1 cellular context compared by ENCODE assay signal in the genomic region with DNA sequence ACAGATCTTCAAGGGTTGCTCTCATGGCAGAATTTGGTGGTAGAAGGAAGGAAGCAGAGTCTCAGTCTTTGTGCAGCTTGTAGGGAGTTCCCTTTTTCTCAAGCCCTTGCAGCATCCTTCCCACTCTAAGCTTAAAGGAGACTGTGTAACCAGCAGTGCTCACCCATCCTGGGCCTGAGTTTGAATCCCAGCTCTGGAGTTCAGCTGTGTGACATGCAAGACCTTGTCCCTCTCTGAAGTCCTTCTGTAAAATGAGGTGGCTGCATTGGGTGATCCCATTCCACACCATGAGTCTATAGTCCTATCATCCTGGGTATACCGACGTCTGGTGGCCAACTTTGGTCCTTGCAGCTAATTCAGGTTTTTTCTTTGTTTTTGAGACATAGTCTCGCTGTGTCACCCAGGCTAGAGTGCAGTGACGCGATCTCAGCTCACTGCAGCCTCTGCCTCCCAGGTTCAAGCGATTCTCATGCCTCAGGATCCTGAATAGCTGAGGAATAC.
A peak's percentile ranks its signal among the peaks of the same experiment; 100 is the strongest.
TF ChIP-seq lines count a peak whose summit lies in the region.

No MANE protein-coding gene starts in this region.

TF ChIP-seq in HepG2, 621 proteins besides CTCF, POLR2A, EP300 and RAD21 (continued from another document and continues in another):
- TF ChIP-seq, protein P1, sequence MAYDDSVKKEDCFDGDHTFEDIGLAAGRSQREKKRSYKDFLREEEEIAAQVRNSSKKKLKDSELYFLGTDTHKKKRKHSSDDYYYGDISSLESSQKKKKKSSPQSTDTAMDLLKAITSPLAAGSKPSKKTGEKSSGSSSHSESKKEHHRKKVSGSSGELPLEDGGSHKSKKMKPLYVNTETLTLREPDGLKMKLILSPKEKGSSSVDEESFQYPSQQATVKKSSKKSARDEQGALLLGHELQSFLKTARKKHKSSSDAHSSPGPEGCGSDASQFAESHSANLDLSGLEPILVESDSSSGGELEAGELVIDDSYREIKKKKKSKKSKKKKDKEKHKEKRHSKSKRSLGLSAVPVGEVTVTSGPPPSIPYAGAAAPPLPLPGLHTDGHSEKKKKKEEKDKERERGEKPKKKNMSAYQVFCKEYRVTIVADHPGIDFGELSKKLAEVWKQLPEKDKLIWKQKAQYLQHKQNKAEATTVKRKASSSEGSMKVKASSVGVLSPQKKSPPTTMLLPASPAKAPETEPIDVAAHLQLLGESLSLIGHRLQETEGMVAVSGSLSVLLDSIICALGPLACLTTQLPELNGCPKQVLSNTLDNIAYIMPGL (CRISPR knock-in tag; IDR thresholded peaks at IDR 0.05; ENCODE audit: borderline replicate concordance in 1 of 2, low read depth in 1 of 2): peak in 1 of 2 experiments; percentile 36; a peak in 1 of 4 replicates
- TF ChIP-seq KDM1A (CRISPR knock-in tag; IDR thresholded peaks at IDR 0.05) (0 out of 2 replicates have a peak, but pooled peaks have one; percentile 30), ZNF768 (CRISPR knock-in tag; IDR thresholded peaks at IDR 0.05) (peak; percentile 52; the same call in 1 of the 2 replicates), XRCC5 (optimal IDR thresholded peaks at IDR 0.05; ENCODE audit: low read length) (peak; percentile 45), TP53 (CRISPR knock-in tag; conservative IDR thresholded peaks at IDR 0.05) (0 out of 2 replicates have a peak, but pooled peaks have one; percentile 27), SAP130 (CRISPR knock-in tag; IDR thresholded peaks at IDR 0.05; ENCODE audit: low read depth) (peak; percentile 49; the same call in 1 of the 2 replicates), ZNF737 (CRISPR knock-in tag; IDR thresholded peaks at IDR 0.05; ENCODE audit: borderline replicate concordance) (no peak), ZC3H4 (CRISPR knock-in tag; IDR thresholded peaks at IDR 0.05; ENCODE audit: borderline replicate concordance) (no peak), SP2 (CRISPR knock-in tag; IDR thresholded peaks at IDR 0.05) (no peak), ERF (CRISPR knock-in tag; IDR thresholded peaks at IDR 0.05) (0 out of 2 replicates have a peak, but pooled peaks have one; percentile 45), ZNF44 (CRISPR knock-in tag; IDR thresholded peaks at IDR 0.05) (no peak), CREB1 (IDR thresholded peaks at IDR 0.05) (0 out of 2 replicates have a peak, but pooled peaks have one; percentile 33), CREB1 (CRISPR knock-in tag; IDR thresholded peaks at IDR 0.05) (no peak), ZNF660 (CRISPR knock-in tag; IDR thresholded peaks at IDR 0.05; ENCODE audit: borderline replicate concordance, low read depth) (no peak), CHD4 (IDR thresholded peaks at IDR 0.05; ENCODE audit: borderline replicate concordance, low read length) (no peak), MIER2 (CRISPR knock-in tag; IDR thresholded peaks at IDR 0.05) (0 out of 2 replicates have a peak, but pooled peaks have one; percentile 48)
- TF ChIP-seq, protein P2, sequence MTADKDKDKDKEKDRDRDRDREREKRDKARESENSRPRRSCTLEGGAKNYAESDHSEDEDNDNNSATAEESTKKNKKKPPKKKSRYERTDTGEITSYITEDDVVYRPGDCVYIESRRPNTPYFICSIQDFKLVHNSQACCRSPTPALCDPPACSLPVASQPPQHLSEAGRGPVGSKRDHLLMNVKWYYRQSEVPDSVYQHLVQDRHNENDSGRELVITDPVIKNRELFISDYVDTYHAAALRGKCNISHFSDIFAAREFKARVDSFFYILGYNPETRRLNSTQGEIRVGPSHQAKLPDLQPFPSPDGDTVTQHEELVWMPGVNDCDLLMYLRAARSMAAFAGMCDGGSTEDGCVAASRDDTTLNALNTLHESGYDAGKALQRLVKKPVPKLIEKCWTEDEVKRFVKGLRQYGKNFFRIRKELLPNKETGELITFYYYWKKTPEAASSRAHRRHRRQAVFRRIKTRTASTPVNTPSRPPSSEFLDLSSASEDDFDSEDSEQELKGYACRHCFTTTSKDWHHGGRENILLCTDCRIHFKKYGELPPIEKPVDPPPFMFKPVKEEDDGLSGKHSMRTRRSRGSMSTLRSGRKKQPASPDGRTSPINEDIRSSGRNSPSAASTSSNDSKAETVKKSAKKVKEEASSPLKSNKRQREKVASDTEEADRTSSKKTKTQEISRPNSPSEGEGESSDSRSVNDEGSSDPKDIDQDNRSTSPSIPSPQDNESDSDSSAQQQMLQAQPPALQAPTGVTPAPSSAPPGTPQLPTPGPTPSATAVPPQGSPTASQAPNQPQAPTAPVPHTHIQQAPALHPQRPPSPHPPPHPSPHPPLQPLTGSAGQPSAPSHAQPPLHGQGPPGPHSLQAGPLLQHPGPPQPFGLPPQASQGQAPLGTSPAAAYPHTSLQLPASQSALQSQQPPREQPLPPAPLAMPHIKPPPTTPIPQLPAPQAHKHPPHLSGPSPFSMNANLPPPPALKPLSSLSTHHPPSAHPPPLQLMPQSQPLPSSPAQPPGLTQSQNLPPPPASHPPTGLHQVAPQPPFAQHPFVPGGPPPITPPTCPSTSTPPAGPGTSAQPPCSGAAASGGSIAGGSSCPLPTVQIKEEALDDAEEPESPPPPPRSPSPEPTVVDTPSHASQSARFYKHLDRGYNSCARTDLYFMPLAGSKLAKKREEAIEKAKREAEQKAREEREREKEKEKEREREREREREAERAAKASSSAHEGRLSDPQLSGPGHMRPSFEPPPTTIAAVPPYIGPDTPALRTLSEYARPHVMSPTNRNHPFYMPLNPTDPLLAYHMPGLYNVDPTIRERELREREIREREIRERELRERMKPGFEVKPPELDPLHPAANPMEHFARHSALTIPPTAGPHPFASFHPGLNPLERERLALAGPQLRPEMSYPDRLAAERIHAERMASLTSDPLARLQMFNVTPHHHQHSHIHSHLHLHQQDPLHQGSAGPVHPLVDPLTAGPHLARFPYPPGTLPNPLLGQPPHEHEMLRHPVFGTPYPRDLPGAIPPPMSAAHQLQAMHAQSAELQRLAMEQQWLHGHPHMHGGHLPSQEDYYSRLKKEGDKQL (CRISPR knock-in tag; IDR thresholded peaks at IDR 0.05; ENCODE audit: low read depth): no peak
- TF ChIP-seq, protein P3, sequence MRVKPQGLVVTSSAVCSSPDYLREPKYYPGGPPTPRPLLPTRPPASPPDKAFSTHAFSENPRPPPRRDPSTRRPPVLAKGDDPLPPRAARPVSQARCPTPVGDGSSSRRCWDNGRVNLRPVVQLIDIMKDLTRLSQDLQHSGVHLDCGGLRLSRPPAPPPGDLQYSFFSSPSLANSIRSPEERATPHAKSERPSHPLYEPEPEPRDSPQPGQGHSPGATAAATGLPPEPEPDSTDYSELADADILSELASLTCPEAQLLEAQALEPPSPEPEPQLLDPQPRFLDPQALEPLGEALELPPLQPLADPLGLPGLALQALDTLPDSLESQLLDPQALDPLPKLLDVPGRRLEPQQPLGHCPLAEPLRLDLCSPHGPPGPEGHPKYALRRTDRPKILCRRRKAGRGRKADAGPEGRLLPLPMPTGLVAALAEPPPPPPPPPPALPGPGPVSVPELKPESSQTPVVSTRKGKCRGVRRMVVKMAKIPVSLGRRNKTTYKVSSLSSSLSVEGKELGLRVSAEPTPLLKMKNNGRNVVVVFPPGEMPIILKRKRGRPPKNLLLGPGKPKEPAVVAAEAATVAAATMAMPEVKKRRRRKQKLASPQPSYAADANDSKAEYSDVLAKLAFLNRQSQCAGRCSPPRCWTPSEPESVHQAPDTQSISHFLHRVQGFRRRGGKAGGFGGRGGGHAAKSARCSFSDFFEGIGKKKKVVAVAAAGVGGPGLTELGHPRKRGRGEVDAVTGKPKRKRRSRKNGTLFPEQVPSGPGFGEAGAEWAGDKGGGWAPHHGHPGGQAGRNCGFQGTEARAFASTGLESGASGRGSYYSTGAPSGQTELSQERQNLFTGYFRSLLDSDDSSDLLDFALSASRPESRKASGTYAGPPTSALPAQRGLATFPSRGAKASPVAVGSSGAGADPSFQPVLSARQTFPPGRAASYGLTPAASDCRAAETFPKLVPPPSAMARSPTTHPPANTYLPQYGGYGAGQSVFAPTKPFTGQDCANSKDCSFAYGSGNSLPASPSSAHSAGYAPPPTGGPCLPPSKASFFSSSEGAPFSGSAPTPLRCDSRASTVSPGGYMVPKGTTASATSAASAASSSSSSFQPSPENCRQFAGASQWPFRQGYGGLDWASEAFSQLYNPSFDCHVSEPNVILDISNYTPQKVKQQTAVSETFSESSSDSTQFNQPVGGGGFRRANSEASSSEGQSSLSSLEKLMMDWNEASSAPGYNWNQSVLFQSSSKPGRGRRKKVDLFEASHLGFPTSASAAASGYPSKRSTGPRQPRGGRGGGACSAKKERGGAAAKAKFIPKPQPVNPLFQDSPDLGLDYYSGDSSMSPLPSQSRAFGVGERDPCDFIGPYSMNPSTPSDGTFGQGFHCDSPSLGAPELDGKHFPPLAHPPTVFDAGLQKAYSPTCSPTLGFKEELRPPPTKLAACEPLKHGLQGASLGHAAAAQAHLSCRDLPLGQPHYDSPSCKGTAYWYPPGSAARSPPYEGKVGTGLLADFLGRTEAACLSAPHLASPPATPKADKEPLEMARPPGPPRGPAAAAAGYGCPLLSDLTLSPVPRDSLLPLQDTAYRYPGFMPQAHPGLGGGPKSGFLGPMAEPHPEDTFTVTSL (CRISPR knock-in tag; IDR thresholded peaks at IDR 0.05; ENCODE audit: borderline replicate concordance): no peak
- TF ChIP-seq, protein P4, sequence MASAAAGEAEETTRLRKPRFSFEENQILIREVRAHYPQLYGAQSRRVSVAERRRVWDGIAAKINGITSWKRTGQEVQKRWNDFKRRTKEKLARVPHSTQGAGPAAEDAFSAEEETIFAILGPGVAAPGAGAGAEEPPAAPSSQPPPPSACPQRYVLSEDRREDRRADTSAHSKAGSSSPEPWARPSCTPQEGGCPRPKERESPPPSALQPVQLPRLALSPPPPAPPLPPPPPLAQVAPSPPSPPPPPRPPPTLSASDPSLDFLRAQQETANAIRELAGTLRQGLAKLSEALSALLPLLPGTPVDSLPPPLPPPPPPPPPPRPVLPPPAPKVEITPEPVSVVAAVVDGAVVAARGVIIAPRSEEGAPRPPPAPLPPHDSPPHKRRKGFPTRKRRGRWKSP (CRISPR knock-in tag; IDR thresholded peaks at IDR 0.05): no peak
- TF ChIP-seq, protein P5, sequence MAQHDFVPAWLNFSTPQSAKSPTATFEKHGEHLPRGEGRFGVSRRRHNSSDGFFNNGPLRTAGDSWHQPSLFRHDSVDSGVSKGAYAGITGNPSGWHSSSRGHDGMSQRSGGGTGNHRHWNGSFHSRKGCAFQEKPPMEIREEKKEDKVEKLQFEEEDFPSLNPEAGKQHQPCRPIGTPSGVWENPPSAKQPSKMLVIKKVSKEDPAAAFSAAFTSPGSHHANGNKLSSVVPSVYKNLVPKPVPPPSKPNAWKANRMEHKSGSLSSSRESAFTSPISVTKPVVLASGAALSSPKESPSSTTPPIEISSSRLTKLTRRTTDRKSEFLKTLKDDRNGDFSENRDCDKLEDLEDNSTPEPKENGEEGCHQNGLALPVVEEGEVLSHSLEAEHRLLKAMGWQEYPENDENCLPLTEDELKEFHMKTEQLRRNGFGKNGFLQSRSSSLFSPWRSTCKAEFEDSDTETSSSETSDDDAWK (CRISPR knock-in tag; IDR thresholded peaks at IDR 0.05): no peak
- TF ChIP-seq, protein P6, sequence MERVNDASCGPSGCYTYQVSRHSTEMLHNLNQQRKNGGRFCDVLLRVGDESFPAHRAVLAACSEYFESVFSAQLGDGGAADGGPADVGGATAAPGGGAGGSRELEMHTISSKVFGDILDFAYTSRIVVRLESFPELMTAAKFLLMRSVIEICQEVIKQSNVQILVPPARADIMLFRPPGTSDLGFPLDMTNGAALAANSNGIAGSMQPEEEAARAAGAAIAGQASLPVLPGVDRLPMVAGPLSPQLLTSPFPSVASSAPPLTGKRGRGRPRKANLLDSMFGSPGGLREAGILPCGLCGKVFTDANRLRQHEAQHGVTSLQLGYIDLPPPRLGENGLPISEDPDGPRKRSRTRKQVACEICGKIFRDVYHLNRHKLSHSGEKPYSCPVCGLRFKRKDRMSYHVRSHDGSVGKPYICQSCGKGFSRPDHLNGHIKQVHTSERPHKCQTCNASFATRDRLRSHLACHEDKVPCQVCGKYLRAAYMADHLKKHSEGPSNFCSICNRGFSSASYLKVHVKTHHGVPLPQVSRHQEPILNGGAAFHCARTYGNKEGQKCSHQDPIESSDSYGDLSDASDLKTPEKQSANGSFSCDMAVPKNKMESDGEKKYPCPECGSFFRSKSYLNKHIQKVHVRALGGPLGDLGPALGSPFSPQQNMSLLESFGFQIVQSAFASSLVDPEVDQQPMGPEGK (CRISPR knock-in tag; IDR thresholded peaks at IDR 0.05): no peak
- TF ChIP-seq, protein P7, sequence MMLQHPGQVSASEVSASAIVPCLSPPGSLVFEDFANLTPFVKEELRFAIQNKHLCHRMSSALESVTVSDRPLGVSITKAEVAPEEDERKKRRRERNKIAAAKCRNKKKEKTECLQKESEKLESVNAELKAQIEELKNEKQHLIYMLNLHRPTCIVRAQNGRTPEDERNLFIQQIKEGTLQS (CRISPR knock-in tag; IDR thresholded peaks at IDR 0.05): no peak
- TF ChIP-seq, protein P8, sequence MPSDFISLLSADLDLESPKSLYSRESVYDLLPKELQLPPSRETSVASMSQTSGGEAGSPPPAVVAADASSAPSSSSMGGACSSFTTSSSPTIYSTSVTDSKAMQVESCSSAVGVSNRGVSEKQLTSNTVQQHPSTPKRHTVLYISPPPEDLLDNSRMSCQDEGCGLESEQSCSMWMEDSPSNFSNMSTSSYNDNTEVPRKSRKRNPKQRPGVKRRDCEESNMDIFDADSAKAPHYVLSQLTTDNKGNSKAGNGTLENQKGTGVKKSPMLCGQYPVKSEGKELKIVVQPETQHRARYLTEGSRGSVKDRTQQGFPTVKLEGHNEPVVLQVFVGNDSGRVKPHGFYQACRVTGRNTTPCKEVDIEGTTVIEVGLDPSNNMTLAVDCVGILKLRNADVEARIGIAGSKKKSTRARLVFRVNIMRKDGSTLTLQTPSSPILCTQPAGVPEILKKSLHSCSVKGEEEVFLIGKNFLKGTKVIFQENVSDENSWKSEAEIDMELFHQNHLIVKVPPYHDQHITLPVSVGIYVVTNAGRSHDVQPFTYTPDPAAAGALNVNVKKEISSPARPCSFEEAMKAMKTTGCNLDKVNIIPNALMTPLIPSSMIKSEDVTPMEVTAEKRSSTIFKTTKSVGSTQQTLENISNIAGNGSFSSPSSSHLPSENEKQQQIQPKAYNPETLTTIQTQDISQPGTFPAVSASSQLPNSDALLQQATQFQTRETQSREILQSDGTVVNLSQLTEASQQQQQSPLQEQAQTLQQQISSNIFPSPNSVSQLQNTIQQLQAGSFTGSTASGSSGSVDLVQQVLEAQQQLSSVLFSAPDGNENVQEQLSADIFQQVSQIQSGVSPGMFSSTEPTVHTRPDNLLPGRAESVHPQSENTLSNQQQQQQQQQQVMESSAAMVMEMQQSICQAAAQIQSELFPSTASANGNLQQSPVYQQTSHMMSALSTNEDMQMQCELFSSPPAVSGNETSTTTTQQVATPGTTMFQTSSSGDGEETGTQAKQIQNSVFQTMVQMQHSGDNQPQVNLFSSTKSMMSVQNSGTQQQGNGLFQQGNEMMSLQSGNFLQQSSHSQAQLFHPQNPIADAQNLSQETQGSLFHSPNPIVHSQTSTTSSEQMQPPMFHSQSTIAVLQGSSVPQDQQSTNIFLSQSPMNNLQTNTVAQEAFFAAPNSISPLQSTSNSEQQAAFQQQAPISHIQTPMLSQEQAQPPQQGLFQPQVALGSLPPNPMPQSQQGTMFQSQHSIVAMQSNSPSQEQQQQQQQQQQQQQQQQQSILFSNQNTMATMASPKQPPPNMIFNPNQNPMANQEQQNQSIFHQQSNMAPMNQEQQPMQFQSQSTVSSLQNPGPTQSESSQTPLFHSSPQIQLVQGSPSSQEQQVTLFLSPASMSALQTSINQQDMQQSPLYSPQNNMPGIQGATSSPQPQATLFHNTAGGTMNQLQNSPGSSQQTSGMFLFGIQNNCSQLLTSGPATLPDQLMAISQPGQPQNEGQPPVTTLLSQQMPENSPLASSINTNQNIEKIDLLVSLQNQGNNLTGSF (CRISPR knock-in tag; IDR thresholded peaks at IDR 0.05): no peak
